Comparison of ENCODE assay signal across 17 cellular contexts in genomic region chr22:27685971-27686370, GRCh38.
DNase-seq lines count a peak whose midpoint lies in the region; ATAC-seq and TF ChIP-seq lines count a peak whose summit lies in the region.
"Had no signal": no experiment of that assay in that cellular context is flagged by ENCODE, and none has a peak within 500 bp of the region (broad histone marks: within the 10 kb centered on the region; RNA-seq: fewer than 3 reads in every experiment).

No MANE protein-coding gene starts in this region.

- H3K4me3 Mint-ChIP-seq in endodermal cell (no peak overlapping the region), progenitor cell of endocrine pancreas (ENCODE audit: low read depth) (no peak overlapping the region)
- H3K4me3 Mint-ChIP-seq in CD4-positive, alpha-beta T cell, result no peak overlapping the region
- H3K4me3 Mint-ChIP-seq: nephron had no signal

- no peak for DNase-seq in heart right ventricle
- no peak for DNase-seq in left cardiac atrium
- no peak for DNase-seq in endodermal cell
- DNase-seq in progenitor cell of endocrine pancreas (ENCODE audit: low spot score, unreplicated experiment), result no peak
- no peak for DNase-seq in transverse colon
- DNase-seq in DMS114 treated with DMSO at 0.1 percent for 48 hours (lab: John Stamatoyannopoulos, UW; ENCODE audit: unreplicated experiment), result no peak
- no peak for DNase-seq in activated T-cell treated with anti-CD3 and anti-CD28 coated beads for 4 hours
- no peak for DNase-seq in CD4-positive, alpha-beta T cell
- DNase-seq: NCI-H187 treated with DMSO at 0.1 percent for 48 hours; NCI-H446; SIG-M5; stimulated activated CD4-positive, alpha-beta T cell treated with anti-CD3 and anti-CD28 coated beads, Interleukin-4, amount 100 ng/mL, for 1 hour; T-helper 2 cell had no signal

- H3K4me1 Mint-ChIP-seq in endodermal cell (peaks cover 13% of the 10 kb centered on the region), progenitor cell of endocrine pancreas (ENCODE audit: low read depth) (peaks cover 3% of the 10 kb centered on the region)
- no peaks in the 10 kb centered on the region for H3K4me1 Mint-ChIP-seq in CD4-positive, alpha-beta T cell (ENCODE audit: low read depth)

- H3K4me1 ChIP-seq in heart right ventricle (peaks cover 2 to 27% (median 22%) of the 10 kb centered on the region in 9 donors), endodermal cell (ENCODE audit: control insufficient read depth, insufficient read depth, low read length) (no peaks in the 10 kb centered on the region), transverse colon (peaks cover 0 to 6% (median 5%) of the 10 kb centered on the region in 4 donors)

- H3K36me3 ChIP-seq in heart right ventricle, result no peaks in the 10 kb centered on the region
- H3K36me3 ChIP-seq in endodermal cell (ENCODE audit: control insufficient read depth, insufficient read depth, low read length), result no peaks in the 10 kb centered on the region
- no peaks in the 10 kb centered on the region for H3K36me3 ChIP-seq in transverse colon
- H3K36me3 ChIP-seq: BLaER1 treated with 17β-estradiol and CSF1 and Interleukin-3, amounts not matched to agents 10 nM and 100 nM had no signal

- TF ChIP-seq CTCF in heart right ventricle (IDR thresholded peaks at IDR 0.05) (no peak), endodermal cell (conservative IDR thresholded peaks at IDR 0.05) (no peak), progenitor cell of endocrine pancreas (IDR thresholded peaks at IDR 0.05; ENCODE audit: unreplicated experiment) (no peak), transverse colon (IDR thresholded peaks at IDR 0.05) (no peak)
- no peak for TF ChIP-seq CTCF in CD4-positive, alpha-beta T cell (IDR thresholded peaks at IDR 0.05)

- POLR2A ChIA-PET in CD4-positive, alpha-beta T cell (lab: Charles Lee), result no interaction called here

- no peak overlapping the region for H3K9ac ChIP-seq in endodermal cell (ENCODE audit: extremely low read depth, low read length, poor library complexity, severe bottlenecking)
- H3K9ac ChIP-seq: BLaER1 treated with 17β-estradiol and CSF1 and Interleukin-3, amounts not matched to agents 10 nM and 100 nM had no signal

- 46 to 67% methylated on average over 1 of the region's 1 CpG for WGBS in heart right ventricle, 2 donors
- 86% methylated on average over 1 of the region's 1 CpG; no CpG with 5 or more reads in 1 of the 2 experiments for WGBS in endodermal cell (ENCODE audit: insufficient coverage in 1 of 2, insufficient read length in 1 of 2), 2 experiments
- 60 to 64% methylated on average over 1 of the region's 1 CpG for WGBS in transverse colon (ENCODE audit: low coverage in 1 of 2), 2 donors

- CTCF ChIA-PET in CD4-positive, alpha-beta T cell (lab: Charles Lee), result no interaction called here

- H3K9me3 ChIP-seq in heart right ventricle (peaks cover 0 to 15% (median 0%) of the 10 kb centered on the region in 11 donors), endodermal cell (ENCODE audit: control insufficient read depth, low read length) (no peaks in the 10 kb centered on the region), transverse colon (no peaks in the 10 kb centered on the region)
- H3K9me3 ChIP-seq in CD4-positive, alpha-beta T cell (ENCODE audit: control insufficient read depth, low read length), result no peaks in the 10 kb centered on the region

- H3K27me3 ChIP-seq in heart right ventricle, result no peaks in the 10 kb centered on the region
- H3K27me3 ChIP-seq in endodermal cell (ENCODE audit: control insufficient read depth, insufficient read depth, low read length, poor library complexity, severe bottlenecking), result no peaks in the 10 kb centered on the region
- no peaks in the 10 kb centered on the region for H3K27me3 ChIP-seq in transverse colon
- no peaks in the 10 kb centered on the region for H3K27me3 ChIP-seq in CD4-positive, alpha-beta T cell (ENCODE audit: control insufficient read depth, insufficient read depth, low read length)
- H3K27me3 ChIP-seq: BLaER1 treated with 17β-estradiol and CSF1 and Interleukin-3, amounts not matched to agents 10 nM and 100 nM had no signal

- H3K27ac ChIP-seq in heart right ventricle, result peak overlapping the region; percentile 79 to 93 (median 84)
- H3K27ac ChIP-seq in endodermal cell (ENCODE audit: low read depth, low read length), result no peak overlapping the region
- H3K27ac ChIP-seq in transverse colon, result peak overlapping the region in 3 of 4 donors; percentile 17 to 50 (median 27)
- no peak overlapping the region for H3K27ac ChIP-seq in CD4-positive, alpha-beta T cell (ENCODE audit: low read depth, low read length)
- H3K27ac ChIP-seq: BLaER1 treated with 17β-estradiol and CSF1 and Interleukin-3, amounts not matched to agents 10 nM and 100 nM had no signal

- peak in 3 of 8 donors; percentile 1 to 10 (median 2) for ATAC-seq in heart right ventricle
- ATAC-seq in left cardiac atrium, result no peak
- ATAC-seq in CD4-positive, alpha-beta T cell (ENCODE audit: poor library complexity), result no peak
- ATAC-seq: activated CD4-positive, CD25-positive, alpha-beta regulatory T cell treated with anti-CD3 and anti-CD28 coated beads, Interleukin-2, amount 50 U/mL, for 24 hours had no signal

- TF ChIP-seq EP300 in transverse colon (IDR thresholded peaks at IDR 0.05; ENCODE audit: low read depth), result no peak

- H3K36me3 Mint-ChIP-seq in endodermal cell (ENCODE audit: low read depth), result peaks cover 15% of the 10 kb centered on the region
- no peaks in the 10 kb centered on the region for H3K36me3 Mint-ChIP-seq in progenitor cell of endocrine pancreas (ENCODE audit: insufficient read depth)
- no peaks in the 10 kb centered on the region for H3K36me3 Mint-ChIP-seq in CD4-positive, alpha-beta T cell (ENCODE audit: low read depth)

- in situ Hi-C loops in transverse colon (cut with MboI; ENCODE audit: low pct_ligation_motif_present in 1 of 4, low pct_unique_long_range_greater_than_20kb in 1 of 4, low sequenced_read_pairs in 3 of 4), result no loop called here

- H3K9me3 Mint-ChIP-seq in endodermal cell (no peaks in the 10 kb centered on the region), progenitor cell of endocrine pancreas (ENCODE audit: low read depth) (no peaks in the 10 kb centered on the region)
- H3K9me3 Mint-ChIP-seq in CD4-positive, alpha-beta T cell, result peaks cover 3% of the 10 kb centered on the region

- TF ChIP-seq POLR2A in transverse colon (IDR thresholded peaks at IDR 0.05), result no peak

- intact Hi-C loops in heart right ventricle (cut with DNase I) (loop anchor here in 4 of 10 donors (1.0 to 5.0 kb wide), 4 partner anchors 17 to 49 kb away; no protein-coding TSS in a partner anchor), left cardiac atrium (cut with DNase I) (no loop called here), transverse colon (cut with DNase I; ENCODE audit: low total_unique reads) (no loop called here)
- intact Hi-C loops in CD4-positive, alpha-beta T cell (cut with DNase I, micrococcal nuclease), result loop anchor here in 1 of 2 experiments (10.0 kb wide), 1 partner anchor 59 kb away; no protein-coding TSS in a partner anchor

- H3K4me3 ChIP-seq in heart right ventricle (no peak overlapping the region), endodermal cell (ENCODE audit: low read length) (no peak overlapping the region), transverse colon (no peak overlapping the region)
- H3K4me3 ChIP-seq: BLaER1 treated with 17β-estradiol and CSF1 and Interleukin-3, amounts not matched to agents 10 nM and 100 nM; lung had no signal

- H3K27ac Mint-ChIP-seq in endodermal cell, result peak overlapping the region; percentile 10
- peak overlapping the region; percentile 12 for H3K27ac Mint-ChIP-seq in progenitor cell of endocrine pancreas
- no peak overlapping the region for H3K27ac Mint-ChIP-seq in CD4-positive, alpha-beta T cell

- H3K27me3 Mint-ChIP-seq in endodermal cell (ENCODE audit: insufficient read depth) (no peaks in the 10 kb centered on the region), progenitor cell of endocrine pancreas (peaks cover 35% of the 10 kb centered on the region)
- H3K27me3 Mint-ChIP-seq in CD4-positive, alpha-beta T cell, result peaks cover 11% of the 10 kb centered on the region

Comparison
In these comparisons a context has a peak if more than half of its experiments do, and no peak if none do; other contexts are left out.
1. H3K27ac ChIP-seq: peak in heart right ventricle (10 of 10) and transverse colon (3 of 4); none in endodermal cell (single experiment) and CD4-positive, alpha-beta T cell (single experiment).